ENCODE assay signal across 1 cellular context in the genomic region with DNA sequence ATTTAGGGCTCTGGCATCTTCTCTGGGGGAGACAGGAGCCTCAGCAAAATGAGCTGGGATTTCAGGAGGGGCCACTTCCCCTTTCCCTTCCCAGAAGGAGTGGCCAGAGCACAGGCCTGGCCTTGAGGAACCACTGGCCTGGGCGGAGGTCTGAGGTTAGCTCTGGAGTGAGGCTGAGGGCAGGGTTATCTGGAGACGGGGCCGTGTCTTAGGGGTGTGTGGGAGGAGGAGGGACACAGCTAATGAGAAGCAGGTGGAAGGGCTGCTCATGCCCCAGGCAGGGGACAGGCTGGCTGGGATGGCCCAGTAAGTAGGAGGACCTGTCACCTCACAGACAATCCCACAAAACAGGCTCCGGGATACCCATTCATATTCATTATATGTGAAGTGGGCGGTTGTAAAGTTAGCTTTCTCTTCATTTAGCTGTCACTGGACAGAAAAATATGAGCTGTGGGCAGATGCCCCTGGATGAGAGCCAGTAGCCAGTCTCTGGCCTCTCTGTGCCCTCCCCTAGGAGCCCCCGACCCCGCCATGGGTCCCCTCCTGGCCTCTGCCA.
TF ChIP-seq lines count a peak whose summit lies in the region.

No MANE protein-coding gene starts in this region.

TF ChIP-seq in SK-N-SH, 30 proteins besides CTCF, POLR2A, EP300 and RAD21:
- TF ChIP-seq RFX5 (IDR thresholded peaks at IDR 0.05; ENCODE audit: low read length) (no peak), GATA2 (CRISPR knock-in tag; IDR thresholded peaks at IDR 0.05) (peak; percentile 81), MXI1 (IDR thresholded peaks at IDR 0.05; ENCODE audit: low read depth, low read length) (peak; percentile 68), RXRA (IDR thresholded peaks at IDR 0.05; ENCODE audit: borderline replicate concordance, low read depth) (peak; percentile 59; the same call in 1 of the 2 replicates), CHD2 (IDR thresholded peaks at IDR 0.05; ENCODE audit: low read length, partially characterized antibody) (peak; percentile 84), TCF12 (IDR thresholded peaks at IDR 0.05) (peak; percentile 81), RCOR1 (IDR thresholded peaks at IDR 0.05; ENCODE audit: low read length) (peak; percentile 87), FOXJ3 (CRISPR knock-in tag; IDR thresholded peaks at IDR 0.05) (peak; percentile 92), NFIC (IDR thresholded peaks at IDR 0.05; ENCODE audit: borderline replicate concordance) (peak; percentile 54; the same call in 1 of the 2 replicates), SIN3A (IDR thresholded peaks at IDR 0.05; ENCODE audit: borderline replicate concordance, low read depth, low read length) (no peak), SMC3 (IDR thresholded peaks at IDR 0.05; ENCODE audit: low read depth, low read length) (peak; percentile 8; the same call in 1 of the 2 replicates)
- TF ChIP-seq, protein P1, sequence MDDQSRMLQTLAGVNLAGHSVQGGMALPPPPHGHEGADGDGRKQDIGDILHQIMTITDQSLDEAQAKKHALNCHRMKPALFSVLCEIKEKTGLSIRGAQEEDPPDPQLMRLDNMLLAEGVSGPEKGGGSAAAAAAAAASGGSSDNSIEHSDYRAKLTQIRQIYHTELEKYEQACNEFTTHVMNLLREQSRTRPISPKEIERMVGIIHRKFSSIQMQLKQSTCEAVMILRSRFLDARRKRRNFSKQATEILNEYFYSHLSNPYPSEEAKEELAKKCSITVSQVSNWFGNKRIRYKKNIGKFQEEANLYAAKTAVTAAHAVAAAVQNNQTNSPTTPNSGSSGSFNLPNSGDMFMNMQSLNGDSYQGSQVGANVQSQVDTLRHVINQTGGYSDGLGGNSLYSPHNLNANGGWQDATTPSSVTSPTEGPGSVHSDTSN (IDR thresholded peaks at IDR 0.05) = peak; percentile 68
- TF ChIP-seq, protein P2, sequence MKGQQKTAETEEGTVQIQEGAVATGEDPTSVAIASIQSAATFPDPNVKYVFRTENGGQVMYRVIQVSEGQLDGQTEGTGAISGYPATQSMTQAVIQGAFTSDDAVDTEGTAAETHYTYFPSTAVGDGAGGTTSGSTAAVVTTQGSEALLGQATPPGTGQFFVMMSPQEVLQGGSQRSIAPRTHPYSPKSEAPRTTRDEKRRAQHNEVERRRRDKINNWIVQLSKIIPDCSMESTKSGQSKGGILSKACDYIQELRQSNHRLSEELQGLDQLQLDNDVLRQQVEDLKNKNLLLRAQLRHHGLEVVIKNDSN (IDR thresholded peaks at IDR 0.05; ENCODE audit: borderline replicate concordance, low read depth) = no peak
